Comparison of ENCODE assay signal across 8 cellular contexts in genomic region chr1:211326528-211327340, GRCh38. TPM values are rescaled to one million over a fixed set of nuclear protein-coding genes. Genes with fewer than 3 reads are reported as not detected.
DNase-seq lines count a peak whose midpoint lies in the region; TF ChIP-seq lines count a peak whose summit lies in the region.

Gene TRAF5, plus strand, starts transcription at chr1:211326833. Its CDS starts 26,407 bp downstream, at chr1:211353240.

- H3K27me3 Mint-ChIP-seq in IgD-negative memory B cell = no peaks in the 10 kb centered on the region

- TF ChIP-seq CTCF in GM20000 (IDR thresholded peaks at IDR 0.05; ENCODE audit: extremely low read depth, missing control alignments) = no peak

- peaks cover 0 to 2% (median 0%) of the 10 kb centered on the region in 3 donors for H3K9me3 Mint-ChIP-seq in IgD-negative memory B cell

- peaks cover 2% of the 10 kb centered on the region for H3K36me3 Mint-ChIP-seq in IgD-negative memory B cell

- peak within 1 kb of the TSS; percentile 95 to 99 (median 98) for H3K27ac Mint-ChIP-seq in IgD-negative memory B cell

- peak within 1 kb of the TSS; percentile 95 to 98 (median 96) for H3K4me3 Mint-ChIP-seq in IgD-negative memory B cell

- DNase-seq in D341Med (ENCODE audit: low spot score) = peak; percentile 82
- peak; percentile 84 for DNase-seq in GM20000 (ENCODE audit: low spot score)
- DNase-seq in T-helper 9 cell = peak; percentile 46
- DNase-seq in central memory CD4-positive, alpha-beta T cell = peak; percentile 46
- peak; percentile 50 for DNase-seq in kidney tubule cell (ENCODE audit: low spot score)
- DNase-seq in stimulated activated CD4-positive, alpha-beta T cell treated with anti-CD3 and anti-CD28 coated beads, Interleukin-1b, Interleukin-23, amount 100 ng/mL, for 4 hours (ENCODE audit: low read depth in 2 of 2) = peak; percentile 37 to 47
- no peak for DNase-seq in NCI-H446 (lab: John Stamatoyannopoulos, UW)

- peaks cover 49 to 57% (median 50%) of the 10 kb centered on the region in 3 donors for H3K4me1 Mint-ChIP-seq in IgD-negative memory B cell

RNA-seq across cellular contexts. Expression of gene TRAF5, which starts in this region (rescaled TPM):
- 78.6 TPM for polyA plus RNA-seq in IgD-negative memory B cell

Comparison
In these comparisons a context has a peak if more than half of its experiments do, and no peak if none do; other contexts are left out.
1. DNase-seq: peak in D341Med (single experiment), GM20000 (single experiment), T-helper 9 cell (single experiment), central memory CD4-positive, alpha-beta T cell (single experiment), kidney tubule cell (single experiment) and stimulated activated CD4-positive, alpha-beta T cell treated with anti-CD3 and anti-CD28 coated beads, Interleukin-1b, Interleukin-23, amount 100 ng/mL, for 4 hours (2 of 2); none in NCI-H446 (0 of 2).